12 cellular contexts compared by ENCODE assay signal in the genomic region with DNA sequence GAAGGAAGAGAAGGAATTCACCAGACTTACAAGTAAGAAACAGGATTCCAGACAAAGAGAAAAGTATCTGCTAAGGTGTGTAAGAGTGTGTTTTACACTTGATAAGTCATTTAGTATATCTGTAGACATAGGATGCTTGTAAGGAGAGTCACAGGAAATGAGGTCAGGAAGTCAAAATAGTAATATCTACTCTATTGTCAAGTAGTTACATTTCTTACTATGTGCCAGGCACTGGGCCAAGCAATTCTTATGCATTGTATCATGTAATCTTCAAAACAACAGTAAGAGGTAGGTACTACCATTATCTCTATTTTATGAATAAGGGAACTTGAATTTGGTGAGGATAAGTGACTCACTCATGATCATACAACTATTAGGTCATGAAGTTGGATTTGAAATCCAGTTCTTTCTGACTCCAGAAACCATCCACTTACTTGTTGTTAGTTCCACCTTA.
A peak's percentile ranks its signal among the peaks of the same experiment; 100 is the strongest.
DNase-seq lines count a peak whose midpoint lies in the region; ATAC-seq, FAIRE-seq and TF ChIP-seq lines count a peak whose summit lies in the region.
"Had no signal": no experiment of that assay in that cellular context is flagged by ENCODE, and none has a peak within 500 bp of the region (broad histone marks: within the 10 kb centered on the region; RNA-seq: fewer than 3 reads in every experiment).

No MANE protein-coding gene starts in this region.

- H2AK5ac ChIP-seq in mesenchymal stem cell (ENCODE audit: low read length, severe bottlenecking): no peak overlapping the region

- no peaks in the 10 kb centered on the region for H3K27me3 ChIP-seq in GM12878 (replicated peaks in 1 of 2; ENCODE audit: control insufficient read depth in 2 of 2, insufficient read depth in 2 of 2, low read length in 1 of 2)
- no peaks in the 10 kb centered on the region for H3K27me3 ChIP-seq in mesenchymal stem cell (ENCODE audit: control insufficient read depth in 1 of 2, insufficient read depth in 1 of 2, low read length in 2 of 2)
- H3K27me3 ChIP-seq: testis had no signal

- intact Hi-C loops in GM12878 (cut with micrococcal nuclease; ENCODE audit: unreplicated experiment) (no loop called here), left cardiac atrium (cut with DNase I) (no loop called here)

- H3K36me3 ChIP-seq in GM12878 (ENCODE audit: control insufficient read depth in 2 of 2, insufficient read depth in 2 of 2, low read length in 1 of 2) (no peaks in the 10 kb centered on the region; a peak in 1 of 4 replicates), mesenchymal stem cell (ENCODE audit: control insufficient read depth in 1 of 2, insufficient read depth in 2 of 2, low read depth in 1 of 2, low read length in 2 of 2) (no peaks in the 10 kb centered on the region)
- H3K36me3 ChIP-seq: esophagus muscularis mucosa had no signal

- H3K9me3 ChIP-seq in GM12878 (replicated peaks; ENCODE audit: control insufficient read depth, insufficient read depth, low read length) (no peaks in the 10 kb centered on the region), mesenchymal stem cell (ENCODE audit: control insufficient read depth, low read length) (no peaks in the 10 kb centered on the region)
- H3K9me3 ChIP-seq: esophagus muscularis mucosa, testis had no signal

- ATAC-seq in GM12878 (no peak), left cardiac atrium (no peak), GM21717 (IDR thresholded peaks at IDR 0.05; ENCODE audit: unreplicated experiment) (no peak)

- RAD21 ChIA-PET in GM12878 (lab: Charles Lee; ENCODE audit: unreplicated experiment): no interaction called here

- no peak for TF ChIP-seq CTCF in GM12878 (IDR thresholded peaks at IDR 0.05 in 2 of 3, conservative IDR thresholded peaks at IDR 0.05 in 1 of 3; ENCODE audit: control insufficient read depth in 2 of 3, extremely low read depth in 1 of 3, insufficient read depth in 1 of 3, low read depth in 3 of 3, low read length in 3 of 3)

- no peak for TF ChIP-seq POLR2A in GM12878 (IDR thresholded peaks at IDR 0.05; ENCODE audit: low read depth, low read length)

- no peak overlapping the region for H2BK15ac ChIP-seq in mesenchymal stem cell (ENCODE audit: low read depth, poor library complexity, severe bottlenecking)

- in situ Hi-C loops in GM12878 (cut with MboI): no loop called here

- H3K4me3 ChIP-seq in GM12878 (no peak overlapping the region), mesenchymal stem cell (ENCODE audit: insufficient read depth in 1 of 2, low read depth in 1 of 2, low read length in 2 of 2) (no peak overlapping the region)
- H3K4me3 ChIP-seq: esophagus muscularis mucosa, testis had no signal

- H4K91ac ChIP-seq in mesenchymal stem cell (ENCODE audit: low read length): no peak overlapping the region

- H3K4me1 ChIP-seq in GM12878 (ENCODE audit: control insufficient read depth, insufficient read depth, low read length): peaks cover 22% of the 10 kb centered on the region
- H3K4me1 ChIP-seq in mesenchymal stem cell (ENCODE audit: control insufficient read depth, insufficient read depth, low read depth, low read length): peaks cover 2% of the 10 kb centered on the region

- H3K79me1 ChIP-seq in mesenchymal stem cell (replicated peaks; ENCODE audit: low read length, poor library complexity, severe bottlenecking): no peaks in the 10 kb centered on the region

- POLR2A ChIA-PET in GM12878 (lab: Charles Lee): no interaction called here

- H2BK5ac ChIP-seq in mesenchymal stem cell (ENCODE audit: low read depth, low read length, poor library complexity, severe bottlenecking): no peak overlapping the region

- TF ChIP-seq EP300 in GM12878 (IDR thresholded peaks at IDR 0.05; ENCODE audit: borderline replicate concordance in 1 of 2, control insufficient read depth in 1 of 2, low read depth in 2 of 2, low read length in 2 of 2): no peak

- H3K27ac ChIP-seq in GM12878 (ENCODE audit: control insufficient read depth, insufficient read depth): no peak overlapping the region
- no peak overlapping the region for H3K27ac ChIP-seq in mesenchymal stem cell (ENCODE audit: low read length, poor library complexity, severe bottlenecking)
- H3K27ac ChIP-seq: esophagus muscularis mucosa, testis had no signal

- no peak overlapping the region for H2BK12ac ChIP-seq in mesenchymal stem cell (ENCODE audit: low read length in 2 of 2)

- H2BK120ac ChIP-seq in mesenchymal stem cell (ENCODE audit: low read depth, low read length): no peak overlapping the region

- TF ChIP-seq RAD21 in GM12878 (IDR thresholded peaks at IDR 0.05; ENCODE audit: insufficient read depth, low read depth, low read length): no peak

- no peak overlapping the region for H3K4me2 ChIP-seq in GM12878 (ENCODE audit: control insufficient read depth, insufficient read depth)
- H3K4me2 ChIP-seq in mesenchymal stem cell (ENCODE audit: low read length, poor library complexity, severe bottlenecking): no peak overlapping the region

- H4K20me1 ChIP-seq in GM12878 (ENCODE audit: control insufficient read depth, insufficient read depth): no peaks in the 10 kb centered on the region

- CTCF ChIA-PET in GM12878 (lab: Yijun Ruan, JAX): no interaction called here

- no peak overlapping the region for H3K18ac ChIP-seq in mesenchymal stem cell (ENCODE audit: low read depth in 1 of 2, low read length in 2 of 2)

- H3K23ac ChIP-seq in mesenchymal stem cell (ENCODE audit: low read length in 2 of 2): no peak overlapping the region

- FAIRE-seq in G401.6 (lab: Jason Lieb, UNC) (peak; percentile 59), GM12878 (lab: Jason Lieb, UNC) (peak; percentile 72)
- FAIRE-seq: GM12892 had no signal

- no peak overlapping the region for H3K14ac ChIP-seq in mesenchymal stem cell (ENCODE audit: low read length in 2 of 2)

- H3K9ac ChIP-seq in GM12878 (ENCODE audit: control insufficient read depth, insufficient read depth, low read length): no peak overlapping the region
- H3K9ac ChIP-seq in mesenchymal stem cell (ENCODE audit: low read length): peak overlapping the region; percentile 32

- H3K4ac ChIP-seq in mesenchymal stem cell (ENCODE audit: low read depth in 1 of 2, low read length in 2 of 2): no peak overlapping the region

- no peak overlapping the region for H4K8ac ChIP-seq in mesenchymal stem cell (ENCODE audit: low read length)

- DNase-seq in LoVo (ENCODE audit: low spot score): peak; percentile 70
- no peak for DNase-seq in GM12878 (ENCODE audit: low read depth, low spot score)
- DNase-seq in mesenchymal stem cell: no peak
- no peak for DNase-seq in left cardiac atrium
- no peak for DNase-seq in HuH-7 (ENCODE audit: low spot score)
- DNase-seq: activated T-cell treated with anti-CD3 and anti-CD28 coated beads, Interleukin-2, amount 50 U/mL, for 1 hour; NCI-H446 treated with DMSO at 0.1 percent for 48 hours; testis had no signal

- BruUV-seq in GM12878 (replicated peaks; lab: Mats Ljungman, UMichigan): no TSS peak

- no peaks in the 10 kb centered on the region for H3K79me2 ChIP-seq in GM12878 (ENCODE audit: control insufficient read depth, insufficient read depth, low read length)

- H2AFZ ChIP-seq in GM12878 (ENCODE audit: control insufficient read depth, low read depth, low read length): no peak overlapping the region
- H2AFZ ChIP-seq in mesenchymal stem cell (ENCODE audit: low read depth, low read length): no peak overlapping the region

- SMC1A ChIA-PET in GM12878 (lab: Charles Lee; ENCODE audit: uncharacterized antibody, unreplicated experiment): interaction anchor here (0.9 to 2.5 kb wide), 2 partner anchors 10 to 21 kb away, joined by 3 to 6 read pairs; no protein-coding TSS in a partner anchor

TF ChIP-seq in GM12878, 131 proteins besides CTCF, POLR2A, EP300 and RAD21 (continues in another document):
- TF ChIP-seq KDM1A (IDR thresholded peaks at IDR 0.05; ENCODE audit: borderline replicate concordance) (no peak), CHD1 (IDR thresholded peaks at IDR 0.05; ENCODE audit: low read depth, low read length) (no peak), TAF1 (IDR thresholded peaks at IDR 0.05; ENCODE audit: borderline replicate concordance, low read depth, low read length) (no peak), ZZZ3 (IDR thresholded peaks at IDR 0.05; ENCODE audit: control insufficient read depth, insufficient read length, low read depth) (no peak), YY1 (IDR thresholded peaks at IDR 0.05; ENCODE audit: low read depth, low read length) (no peak), PML (IDR thresholded peaks at IDR 0.05; ENCODE audit: low read length) (no peak), EGR1 (IDR thresholded peaks at IDR 0.05; ENCODE audit: borderline replicate concordance in 1 of 2, low read depth in 2 of 2, low read length in 2 of 2) (no peak), ZBED1 (IDR thresholded peaks at IDR 0.05; ENCODE audit: borderline replicate concordance) (no peak)
- TF ChIP-seq, protein P1, sequence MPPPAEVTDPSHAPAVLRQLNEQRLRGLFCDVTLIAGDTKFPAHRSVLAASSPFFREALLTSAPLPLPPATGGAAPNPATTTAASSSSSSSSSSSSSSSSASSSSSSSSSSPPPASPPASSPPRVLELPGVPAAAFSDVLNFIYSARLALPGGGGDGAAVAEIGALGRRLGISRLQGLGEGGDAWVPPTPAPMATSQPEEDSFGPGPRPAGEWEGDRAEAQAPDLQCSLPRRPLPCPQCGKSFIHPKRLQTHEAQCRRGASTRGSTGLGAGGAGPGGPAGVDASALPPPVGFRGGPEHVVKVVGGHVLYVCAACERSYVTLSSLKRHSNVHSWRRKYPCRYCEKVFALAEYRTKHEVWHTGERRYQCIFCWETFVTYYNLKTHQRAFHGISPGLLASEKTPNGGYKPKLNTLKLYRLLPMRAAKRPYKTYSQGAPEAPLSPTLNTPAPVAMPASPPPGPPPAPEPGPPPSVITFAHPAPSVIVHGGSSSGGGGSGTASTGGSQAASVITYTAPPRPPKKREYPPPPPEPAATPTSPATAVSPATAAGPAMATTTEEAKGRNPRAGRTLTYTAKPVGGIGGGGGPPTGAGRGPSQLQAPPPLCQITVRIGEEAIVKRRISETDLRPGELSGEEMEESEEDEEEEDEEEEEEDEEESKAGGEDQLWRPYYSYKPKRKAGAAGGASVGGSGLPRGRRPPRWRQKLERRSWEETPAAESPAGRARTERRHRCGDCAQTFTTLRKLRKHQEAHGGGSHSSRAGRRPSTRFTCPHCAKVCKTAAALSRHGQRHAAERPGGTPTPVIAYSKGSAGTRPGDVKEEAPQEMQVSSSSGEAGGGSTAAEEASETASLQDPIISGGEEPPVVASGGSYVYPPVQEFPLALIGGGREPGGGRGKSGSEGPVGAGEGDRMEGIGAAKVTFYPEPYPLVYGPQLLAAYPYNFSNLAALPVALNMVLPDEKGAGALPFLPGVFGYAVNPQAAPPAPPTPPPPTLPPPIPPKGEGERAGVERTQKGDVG (CRISPR knock-in tag; IDR thresholded peaks at IDR 0.05): no peak
